Comparison of ENCODE assay signal across 22 cellular contexts in genomic region chr22:36584666-36585065, GRCh38.
"Had no signal": no experiment of that assay in that cellular context is flagged by ENCODE, and none has a peak within 500 bp of the region (broad histone marks: within the 10 kb centered on the region; RNA-seq: fewer than 3 reads in every experiment).

No MANE protein-coding gene starts in this region.

- H3K27me3 ChIP-seq: dorsolateral prefrontal cortex, neural progenitor cell, pancreas had no signal

- ATAC-seq: esophagus mucosa; gastrocnemius medialis; left colon; left ventricle myocardium superior; natural killer cell treated with Interleukin-12 subunit alpha and Interleukin-12 subunit beta and Interleukin-15 and Interleukin-18, amount 100 ng/mL, for 72 hours; pancreas; right cardiac atrium had no signal

- H3K36me3 ChIP-seq: gastrocnemius medialis, neural progenitor cell, pancreas had no signal

- H3K9ac ChIP-seq: neural progenitor cell had no signal

- H3K4me3 ChIP-seq: dorsolateral prefrontal cortex, gastrocnemius medialis, lung, neural progenitor cell, pancreas had no signal

- FAIRE-seq: endometrium, keratinocyte, pancreas, small intestine had no signal

- H3K9me3 ChIP-seq: gastrocnemius medialis, pancreas had no signal

- DNase-seq: cortex of kidney; effector CD8-positive, alpha-beta T cell; gastrocnemius medialis; immature natural killer cell; left ventricle myocardium superior; mesenchymal stem cell; midbrain; nucleus accumbens; pancreas; right cardiac atrium; small intestine; stimulated activated CD4-positive, alpha-beta T cell treated with anti-CD3 and anti-CD28 coated beads, Interleukin-2, amount 100 ng/mL, for 48 hours; stimulated activated naive CD4-positive, alpha-beta T cell treated with Interleukin-2 at 50 U/mL for 16 hours; trophoblast cell had no signal

- H3K27ac ChIP-seq: dorsolateral prefrontal cortex, gastrocnemius medialis, neural progenitor cell, pancreas had no signal

- H3K4me2 ChIP-seq: neural progenitor cell had no signal

- H3K4me1 ChIP-seq: gastrocnemius medialis, pancreas had no signal
